14 cellular contexts compared by ENCODE assay signal in the genomic region with DNA sequence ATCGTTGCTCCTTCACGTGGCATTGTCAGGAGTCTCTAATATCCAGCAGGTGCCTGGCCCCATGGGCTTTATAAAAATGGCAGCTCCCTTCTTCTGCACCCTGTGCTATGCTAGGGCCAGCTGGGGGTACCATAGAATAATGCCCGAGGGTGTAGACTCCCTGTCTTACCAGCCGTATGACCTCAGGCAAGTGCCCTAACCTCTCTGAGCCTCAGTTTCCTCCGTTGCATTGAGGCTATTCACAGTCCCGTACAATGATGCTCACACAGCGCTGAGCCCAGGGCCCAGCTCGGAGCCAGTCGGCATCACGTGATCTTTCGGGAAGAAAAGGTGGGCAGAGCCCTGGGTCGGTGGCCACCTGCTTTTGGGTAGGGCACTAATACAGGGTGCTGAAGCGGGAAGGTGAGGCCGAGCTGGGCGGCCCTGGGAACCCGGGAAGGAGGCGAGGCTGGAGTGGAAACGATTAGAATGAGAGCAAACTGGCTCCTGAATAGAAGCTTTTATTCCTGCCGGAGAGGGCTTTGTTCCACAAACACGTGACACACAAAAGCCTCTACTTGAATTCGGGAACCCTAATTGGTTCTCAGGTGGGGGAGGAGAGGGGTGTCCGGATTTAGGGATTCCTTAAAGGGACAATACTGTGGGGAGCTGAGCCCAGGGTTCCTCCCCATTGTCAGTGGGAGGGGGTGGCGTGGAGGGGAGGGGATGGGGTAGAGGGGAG. TPM values are rescaled to one million over a fixed set of nuclear protein-coding genes. Genes with fewer than 3 reads are reported as not detected.
DNase-seq lines count a peak whose midpoint lies in the region; ATAC-seq and TF ChIP-seq lines count a peak whose summit lies in the region.
"Had no signal": no experiment of that assay in that cellular context is flagged by ENCODE, and none has a peak within 500 bp of the region (broad histone marks: within the 10 kb centered on the region; RNA-seq: fewer than 3 reads in every experiment).

No MANE protein-coding gene starts in this region.

- H3K27ac ChIP-seq in ectodermal cell (ENCODE audit: insufficient read depth, low read depth, low read length, poor library complexity, severe bottlenecking) (peak overlapping the region; percentile 83), neural cell (ENCODE audit: low read length) (peak overlapping the region; percentile 16)
- H3K27ac ChIP-seq: SK-N-MC, thyroid gland had no signal

- H3K27me3 Mint-ChIP-seq in chondrocyte (ENCODE audit: low read depth) = peaks cover 25% of the 10 kb centered on the region

- H3K4me3 ChIP-seq in ectodermal cell (ENCODE audit: insufficient read depth, low read depth, low read length) (peak overlapping the region; percentile 12), neural cell (ENCODE audit: low read length) (peak overlapping the region; percentile 24)
- H3K4me3 ChIP-seq: SK-N-MC, thyroid gland had no signal

- ATAC-seq in HG03342 (IDR thresholded peaks at IDR 0.05; ENCODE audit: unreplicated experiment) (no peak), GM21390 (IDR thresholded peaks at IDR 0.05; ENCODE audit: unreplicated experiment) (no peak)
- ATAC-seq: activated CD8-positive, alpha-beta T cell treated with anti-CD3 and anti-CD28 coated beads for 36 hours had no signal

- H3F3A ChIP-seq in neural cell (ENCODE audit: insufficient read depth, low read length, poor library complexity, severe bottlenecking) = no peaks in the 10 kb centered on the region

- no peaks in the 10 kb centered on the region for H3K9me3 ChIP-seq in ectodermal cell (ENCODE audit: control insufficient read depth, low read length)
- no peaks in the 10 kb centered on the region for H3K9me3 ChIP-seq in neural cell (ENCODE audit: low read length)
- H3K9me3 ChIP-seq: thyroid gland had no signal

- H3K9ac ChIP-seq in neural cell (ENCODE audit: low read length) = peak overlapping the region; percentile 54

- H3K36me3 ChIP-seq in ectodermal cell (ENCODE audit: control insufficient read depth, insufficient read depth, low read length) (no peaks in the 10 kb centered on the region), neural cell (ENCODE audit: insufficient read depth, low read length) (no peaks in the 10 kb centered on the region)
- H3K36me3 ChIP-seq: thyroid gland had no signal

- WGBS in ectodermal cell, 2 experiments = 3% methylated on average over 23 of the region's 23 CpGs

- peaks cover 6% of the 10 kb centered on the region for H3K4me1 ChIP-seq in ectodermal cell (ENCODE audit: control insufficient read depth, insufficient read depth, low read length)
- H3K4me1 ChIP-seq: thyroid gland had no signal

- no peak overlapping the region for H3K27ac Mint-ChIP-seq in chondrocyte (ENCODE audit: unreplicated experiment)
- H3K27ac Mint-ChIP-seq: activated CD8-positive, alpha-beta T cell treated with anti-CD3 and anti-CD28 coated beads for 36 hours had no signal

- H4K20me1 ChIP-seq in neural cell (ENCODE audit: insufficient read depth) = no peaks in the 10 kb centered on the region

- H2AFZ ChIP-seq in neural cell (ENCODE audit: low read depth, low read length) = peak overlapping the region; percentile 72

- no peak overlapping the region for H3K4me3 Mint-ChIP-seq in chondrocyte (ENCODE audit: unreplicated experiment)
- H3K4me3 Mint-ChIP-seq: activated CD8-positive, alpha-beta T cell treated with anti-CD3 and anti-CD28 coated beads for 36 hours had no signal

- TF ChIP-seq CTCF in neural cell (IDR thresholded peaks at IDR 0.05; ENCODE audit: poor library complexity, severe bottlenecking) (no peak), chondrocyte (IDR thresholded peaks at IDR 0.05) (no peak)

- H3K36me3 Mint-ChIP-seq in chondrocyte (ENCODE audit: low read depth) = no peaks in the 10 kb centered on the region

- TF ChIP-seq RAD21 in neural cell (conservative IDR thresholded peaks at IDR 0.05) = no peak

- no peaks in the 10 kb centered on the region for H3K4me1 Mint-ChIP-seq in chondrocyte (ENCODE audit: low read depth)

- DNase-seq in ELF-1 (ENCODE audit: low read depth, low spot score) (peak; percentile 74), NCI-H2029 treated with DMSO at 0.1 percent for 48 hours (lab: John Stamatoyannopoulos, UW) (peak; percentile 69), chondrocyte (ENCODE audit: low spot score) (no peak), activated T-cell treated with anti-CD3 and anti-CD28 coated beads for 4 hours (no peak)
- DNase-seq: activated CD8-positive, alpha-beta T cell treated with anti-CD3 and anti-CD28 coated beads for 36 hours; stimulated activated CD4-positive, alpha-beta T cell treated with anti-CD3 and anti-CD28 coated beads, Interleukin-2, amount 100 ng/mL, for 48 hours; thyroid gland had no signal

- H3K27me3 ChIP-seq in ectodermal cell (ENCODE audit: control insufficient read depth, insufficient read depth, low read length, poor library complexity, severe bottlenecking) = no peaks in the 10 kb centered on the region
- H3K27me3 ChIP-seq in neural cell (ENCODE audit: insufficient read depth, low read depth, low read length) = no peaks in the 10 kb centered on the region
- H3K27me3 ChIP-seq: thyroid gland had no signal

- H3K9me2 ChIP-seq in neural cell (ENCODE audit: insufficient read depth, low read length) = no peaks in the 10 kb centered on the region

- TF ChIP-seq EP300 in neural cell (conservative IDR thresholded peaks at IDR 0.05; ENCODE audit: poor library complexity, severe bottlenecking) = no peak

- no peak overlapping the region for H3K4me2 ChIP-seq in neural cell (ENCODE audit: low read length)

- H3K9me3 Mint-ChIP-seq in chondrocyte (ENCODE audit: low read depth) = no peaks in the 10 kb centered on the region
- H3K9me3 Mint-ChIP-seq: activated CD8-positive, alpha-beta T cell treated with anti-CD3 and anti-CD28 coated beads for 36 hours had no signal

- no peaks in the 10 kb centered on the region for H3K79me2 ChIP-seq in neural cell (replicated peaks; ENCODE audit: insufficient read depth, low read length)

TF ChIP-seq in neural cell, 6 proteins besides CTCF, POLR2A, EP300 and RAD21:
- TF ChIP-seq EZH2 (IDR thresholded peaks at IDR 0.05; ENCODE audit: borderline replicate concordance, insufficient read depth, low read length, poor library complexity, severe bottlenecking) (no peak), SMC3 (conservative IDR thresholded peaks at IDR 0.05; ENCODE audit: poor library complexity) (no peak), POLR2AphosphoS5 (IDR thresholded peaks at IDR 0.05) (no peak), MXI1 (conservative IDR thresholded peaks at IDR 0.05; ENCODE audit: poor library complexity, severe bottlenecking) (no peak), TAF1 (IDR thresholded peaks at IDR 0.05; ENCODE audit: low read depth) (no peak)
- TF ChIP-seq, protein P1, sequence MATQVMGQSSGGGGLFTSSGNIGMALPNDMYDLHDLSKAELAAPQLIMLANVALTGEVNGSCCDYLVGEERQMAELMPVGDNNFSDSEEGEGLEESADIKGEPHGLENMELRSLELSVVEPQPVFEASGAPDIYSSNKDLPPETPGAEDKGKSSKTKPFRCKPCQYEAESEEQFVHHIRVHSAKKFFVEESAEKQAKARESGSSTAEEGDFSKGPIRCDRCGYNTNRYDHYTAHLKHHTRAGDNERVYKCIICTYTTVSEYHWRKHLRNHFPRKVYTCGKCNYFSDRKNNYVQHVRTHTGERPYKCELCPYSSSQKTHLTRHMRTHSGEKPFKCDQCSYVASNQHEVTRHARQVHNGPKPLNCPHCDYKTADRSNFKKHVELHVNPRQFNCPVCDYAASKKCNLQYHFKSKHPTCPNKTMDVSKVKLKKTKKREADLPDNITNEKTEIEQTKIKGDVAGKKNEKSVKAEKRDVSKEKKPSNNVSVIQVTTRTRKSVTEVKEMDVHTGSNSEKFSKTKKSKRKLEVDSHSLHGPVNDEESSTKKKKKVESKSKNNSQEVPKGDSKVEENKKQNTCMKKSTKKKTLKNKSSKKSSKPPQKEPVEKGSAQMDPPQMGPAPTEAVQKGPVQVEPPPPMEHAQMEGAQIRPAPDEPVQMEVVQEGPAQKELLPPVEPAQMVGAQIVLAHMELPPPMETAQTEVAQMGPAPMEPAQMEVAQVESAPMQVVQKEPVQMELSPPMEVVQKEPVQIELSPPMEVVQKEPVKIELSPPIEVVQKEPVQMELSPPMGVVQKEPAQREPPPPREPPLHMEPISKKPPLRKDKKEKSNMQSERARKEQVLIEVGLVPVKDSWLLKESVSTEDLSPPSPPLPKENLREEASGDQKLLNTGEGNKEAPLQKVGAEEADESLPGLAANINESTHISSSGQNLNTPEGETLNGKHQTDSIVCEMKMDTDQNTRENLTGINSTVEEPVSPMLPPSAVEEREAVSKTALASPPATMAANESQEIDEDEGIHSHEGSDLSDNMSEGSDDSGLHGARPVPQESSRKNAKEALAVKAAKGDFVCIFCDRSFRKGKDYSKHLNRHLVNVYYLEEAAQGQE (IDR thresholded peaks at IDR 0.05; ENCODE audit: borderline replicate concordance) = no peak

RNA-seq across cellular contexts. Expression of a gene that starts 19.9 kb away (rescaled TPM):
- 80.9 TPM for polyA plus RNA-seq in ectodermal cell (2013, experiment 1 of 4)
- 84.6 TPM for polyA plus RNA-seq in ectodermal cell (2013, experiment 2 of 4)
- 54.8 TPM for polyA plus RNA-seq in ectodermal cell (2013, experiment 3 of 4)
- polyA plus RNA-seq in ectodermal cell (2013, experiment 4 of 4) = 61.4 TPM
- polyA plus RNA-seq in neural cell = 7.5 and 9.2 TPM in 2 replicates
- polyA minus RNA-seq in neural cell = 17.6 and 19.7 TPM in 2 replicates
- total RNA-seq in chondrocyte = 2.5 to 2.8 TPM (median 2.6 TPM) in 3 replicates
- total RNA-seq: fibroblast of lung, mononuclear cell had no signal
- polyA plus RNA-seq: fibroblast of lung had no signal

RNA-seq across cellular contexts. Expression of a gene that starts 49.0 kb away (rescaled TPM):
- polyA plus RNA-seq in ectodermal cell (2013, experiment 1 of 4) = 410 TPM
- 376 TPM for polyA plus RNA-seq in ectodermal cell (2013, experiment 2 of 4)
- polyA plus RNA-seq in ectodermal cell (2013, experiment 3 of 4) = 521 TPM
- 578 TPM for polyA plus RNA-seq in ectodermal cell (2013, experiment 4 of 4)
- 1,801 and 2,017 TPM in 2 replicates for polyA plus RNA-seq in neural cell
- polyA minus RNA-seq in neural cell = 363 and 381 TPM in 2 replicates
- total RNA-seq in chondrocyte = 299 to 302 TPM (median 300 TPM) in 3 replicates

RNA-seq across cellular contexts. Expression of a gene that starts 57.3 kb away (rescaled TPM):
- polyA plus RNA-seq in ectodermal cell (2013, experiment 1 of 4) = 54.9 TPM
- 55.1 TPM for polyA plus RNA-seq in ectodermal cell (2013, experiment 2 of 4)
- 47.6 TPM for polyA plus RNA-seq in ectodermal cell (2013, experiment 3 of 4)
- polyA plus RNA-seq in ectodermal cell (2013, experiment 4 of 4) = 52.2 TPM
- polyA plus RNA-seq in neural cell = 40.7 and 45.1 TPM in 2 replicates
- 21.9 and 22.6 TPM in 2 replicates for polyA minus RNA-seq in neural cell
- 26.3 to 32.3 TPM (median 27.1 TPM) in 3 replicates for total RNA-seq in chondrocyte

RNA-seq across cellular contexts. Expression of a gene that starts 57.4 kb away (rescaled TPM):
- 21.6 TPM for polyA plus RNA-seq in ectodermal cell (2013, experiment 1 of 4)
- polyA plus RNA-seq in ectodermal cell (2013, experiment 2 of 4) = 22.2 TPM
- 18.3 TPM for polyA plus RNA-seq in ectodermal cell (2013, experiment 3 of 4)
- 19.2 TPM for polyA plus RNA-seq in ectodermal cell (2013, experiment 4 of 4)
- polyA plus RNA-seq in neural cell = 43.6 and 45.3 TPM in 2 replicates
- 41.4 and 47.8 TPM in 2 replicates for polyA minus RNA-seq in neural cell
- 17.6 to 18.8 TPM (median 18.0 TPM) in 3 replicates for total RNA-seq in chondrocyte

Comparison
In these comparisons a context has a peak if more than half of its experiments do, and no peak if none do; other contexts are left out.
1. DNase-seq: peak in ELF-1 (single experiment) and NCI-H2029 treated with DMSO at 0.1 percent for 48 hours (single experiment); none in chondrocyte (single experiment) and activated T-cell treated with anti-CD3 and anti-CD28 coated beads for 4 hours (single experiment).